In the genomic region with DNA sequence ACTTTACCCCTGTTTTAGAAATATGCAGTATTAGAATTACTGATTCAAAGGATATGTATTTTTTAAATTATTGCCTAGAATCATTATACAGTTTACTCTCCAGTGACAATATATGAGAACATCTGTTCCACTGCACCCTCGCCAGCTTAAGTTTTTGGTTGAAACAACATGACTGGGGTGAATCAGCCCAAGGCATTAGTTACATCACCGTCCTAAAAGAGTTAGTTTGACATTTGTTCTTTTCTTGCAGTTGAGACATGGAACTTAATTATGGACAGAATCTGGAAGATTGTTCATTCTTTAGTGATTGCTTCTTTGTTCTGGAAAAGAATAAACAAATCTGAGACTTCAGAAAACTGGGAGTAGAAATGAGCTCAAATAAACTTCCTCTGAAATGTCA, we compare ENCODE assay signal across 26 cellular contexts.
DNase-seq lines count a peak whose midpoint lies in the region; ATAC-seq and TF ChIP-seq lines count a peak whose summit lies in the region.
"Had no signal": no experiment of that assay in that cellular context is flagged by ENCODE, and none has a peak within 500 bp of the region (broad histone marks: within the 10 kb centered on the region; RNA-seq: fewer than 3 reads in every experiment).

No MANE protein-coding gene starts in this region.

- no peak overlapping the region for H2AK9ac ChIP-seq in IMR-90 (replicated peaks; ENCODE audit: low read depth, low read length, poor library complexity)

- H3K56ac ChIP-seq in IMR-90 (ENCODE audit: extremely low read depth, insufficient read depth, low read length): no peak overlapping the region

- H3K23ac ChIP-seq in IMR-90 (ENCODE audit: low read depth, low read length) (no peak overlapping the region), mesenchymal stem cell (ENCODE audit: low read length in 2 of 2) (no peak overlapping the region)

- no peak overlapping the region for H2BK12ac ChIP-seq in mesenchymal stem cell (ENCODE audit: low read length in 2 of 2)

- no peak overlapping the region for H4K8ac ChIP-seq in IMR-90 (ENCODE audit: low read depth in 2 of 2, low read length in 2 of 2)
- no peak overlapping the region for H4K8ac ChIP-seq in mesenchymal stem cell (ENCODE audit: low read length)

- H2BK5ac ChIP-seq in IMR-90 (ENCODE audit: low read depth, low read length, poor library complexity, severe bottlenecking) (no peak overlapping the region), mesenchymal stem cell (ENCODE audit: low read depth, low read length, poor library complexity, severe bottlenecking) (no peak overlapping the region)

- no TSS peak for BruUV-seq in IMR-90 (replicated peaks; lab: Mats Ljungman, UMichigan)

- H3K18ac ChIP-seq in IMR-90 (ENCODE audit: low read depth, low read length) (no peak overlapping the region), mesenchymal stem cell (ENCODE audit: low read depth in 1 of 2, low read length in 2 of 2) (no peak overlapping the region)

- H3K9me3 ChIP-seq in IMR-90 (ENCODE audit: control insufficient read depth, insufficient read depth, low read length) (no peaks in the 10 kb centered on the region), mesenchymal stem cell (ENCODE audit: control insufficient read depth, low read length) (no peaks in the 10 kb centered on the region)
- H3K9me3 ChIP-seq: A549, Peyer's patch had no signal

- H4K20me1 ChIP-seq in IMR-90 (ENCODE audit: insufficient read depth, low read length): no peaks in the 10 kb centered on the region

- H3K4me2 ChIP-seq in IMR-90 (ENCODE audit: low read depth, low read length) (no peak overlapping the region), mesenchymal stem cell (ENCODE audit: low read length, poor library complexity, severe bottlenecking) (no peak overlapping the region)

- H3K27me3 ChIP-seq in IMR-90 (ENCODE audit: control insufficient read depth, insufficient read depth, low read length) (no peaks in the 10 kb centered on the region), mesenchymal stem cell (ENCODE audit: control insufficient read depth in 1 of 2, insufficient read depth in 1 of 2, low read length in 2 of 2) (no peaks in the 10 kb centered on the region)
- H3K27me3 ChIP-seq: Peyer's patch had no signal

- no peak overlapping the region for H3K4me3 ChIP-seq in IMR-90 (ENCODE audit: insufficient read depth, low read depth, low read length)
- H3K4me3 ChIP-seq in epithelial cell of proximal tubule (ENCODE audit: low read depth, low read length): no peak overlapping the region
- no peak overlapping the region for H3K4me3 ChIP-seq in mesenchymal stem cell (ENCODE audit: insufficient read depth in 1 of 2, low read depth in 1 of 2, low read length in 2 of 2)
- H3K4me3 ChIP-seq: A549, Peyer's patch had no signal

- H2BK20ac ChIP-seq in IMR-90 (ENCODE audit: low read depth, low read length): no peak overlapping the region

- H4K5ac ChIP-seq in IMR-90 (ENCODE audit: low read depth, low read length): no peak overlapping the region

- no peak overlapping the region for H2AFZ ChIP-seq in IMR-90 (replicated peaks; ENCODE audit: low read length, poor library complexity)
- H2AFZ ChIP-seq in mesenchymal stem cell (ENCODE audit: low read depth, low read length): no peak overlapping the region

- intact Hi-C loops in IMR-90 (cut with micrococcal nuclease): no loop called here

- no peak overlapping the region for H2AK5ac ChIP-seq in IMR-90 (ENCODE audit: low read depth, low read length)
- H2AK5ac ChIP-seq in mesenchymal stem cell (ENCODE audit: low read length, severe bottlenecking): no peak overlapping the region

- H3K4ac ChIP-seq in IMR-90 (ENCODE audit: low read depth, low read length) (no peak overlapping the region), mesenchymal stem cell (ENCODE audit: low read depth in 1 of 2, low read length in 2 of 2) (no peak overlapping the region)

- dilution Hi-C loops in IMR-90 (cut with HindIII; ENCODE audit: low sequenced_read_pairs, unreplicated experiment): no loop called here

- in situ Hi-C loops in IMR-90 (cut with MboI; ENCODE audit: low sequenced_read_pairs): no loop called here

- POLR2A ChIA-PET in IMR-90 (lab: Charles Lee; ENCODE audit: unreplicated experiment): no interaction called here

- DNase-seq in AG08396 (ENCODE audit: low spot score): peak; percentile 3
- DNase-seq in IMR-90: peak; percentile 59
- DNase-seq in epithelial cell of proximal tubule (ENCODE audit: low read depth): peak; percentile 70
- peak; percentile 1 for DNase-seq in mesenchymal stem cell
- no peak for DNase-seq in activated CD8-positive, alpha-beta memory T cell treated with anti-CD3 and anti-CD28 coated beads, Interleukin-2, amount 50 U/mL, for 48 hours
- no peak for DNase-seq in NCI-H2107 treated with DMSO at 0.1 percent for 48 hours (lab: John Stamatoyannopoulos, UW; ENCODE audit: unreplicated experiment)
- DNase-seq: activated CD4-positive, alpha-beta T cell treated with anti-CD3 and anti-CD28 coated beads, Interleukin-2, amount 10 ng/mL, durations not matched to agents 24 days and 14 days; activated naive CD8-positive, alpha-beta T cell treated with anti-CD3 and anti-CD28 coated beads, Interleukin-2, amount 50 U/mL, for 24 hours; activated T-cell treated with anti-CD3 and anti-CD28 coated beads, Interleukin-2, amount 50 U/mL, for 24 hours; Calu3; erythroblast; KBM-7; midbrain; MM.1S; NCI-H1417; NCI-H2029 treated with DMSO at 0.1 percent for 48 hours; NCI-H2227 treated with DMSO at 0.1 percent for 48 hours; Peyer's patch; retina; SHP77 treated with DMSO at 0.1 percent for 48 hours; stimulated activated CD4-positive, alpha-beta T cell treated with anti-CD3 and anti-CD28 coated beads, Interleukin-2, amount 100 ng/mL, for 24 hours; trophoblast cell had no signal

- H3K9ac ChIP-seq in IMR-90 (ENCODE audit: low read depth, low read length) (no peak overlapping the region), mesenchymal stem cell (ENCODE audit: low read length) (no peak overlapping the region)

- WGBS in IMR-90 (ENCODE audit: extremely low coverage in 2 of 2, insufficient read length in 1 of 2), 2 experiments: no CpG with 5 or more reads among the region's 2 CpGs
- WGBS in mesenchymal stem cell: 80% methylated on average over 2 of the region's 2 CpGs

- no peak overlapping the region for H2BK120ac ChIP-seq in IMR-90 (ENCODE audit: low read depth, low read length)
- H2BK120ac ChIP-seq in mesenchymal stem cell (ENCODE audit: low read depth, low read length): no peak overlapping the region

- H3K4me1 ChIP-seq in IMR-90 (ENCODE audit: control insufficient read depth, insufficient read depth, low read length) (no peaks in the 10 kb centered on the region), mesenchymal stem cell (ENCODE audit: control insufficient read depth, insufficient read depth, low read depth, low read length) (no peaks in the 10 kb centered on the region)
- H3K4me1 ChIP-seq: A549, Peyer's patch had no signal

- H3K14ac ChIP-seq in IMR-90 (replicated peaks; ENCODE audit: low read depth, low read length): no peak overlapping the region
- no peak overlapping the region for H3K14ac ChIP-seq in mesenchymal stem cell (ENCODE audit: low read length in 2 of 2)

- H3K27ac ChIP-seq in IMR-90 (ENCODE audit: insufficient read depth, low read length): no peak overlapping the region
- H3K27ac ChIP-seq in mesenchymal stem cell (ENCODE audit: low read length, poor library complexity, severe bottlenecking): no peak overlapping the region
- H3K27ac ChIP-seq: A549, Peyer's patch had no signal

- H4K91ac ChIP-seq in IMR-90 (ENCODE audit: insufficient read depth, low read depth, low read length) (no peak overlapping the region), mesenchymal stem cell (ENCODE audit: low read length) (no peak overlapping the region)

- H3K9me1 ChIP-seq in IMR-90 (ENCODE audit: insufficient read depth, low read length): no peaks in the 10 kb centered on the region

- no peak for TF ChIP-seq POLR2A in IMR-90 (IDR thresholded peaks at IDR 0.05; ENCODE audit: low read depth, low read length)

- no peak for TF ChIP-seq RAD21 in IMR-90 (IDR thresholded peaks at IDR 0.05; ENCODE audit: low read length)

- no peaks in the 10 kb centered on the region; a peak in 1 of 4 replicates for H3K79me1 ChIP-seq in IMR-90 (ENCODE audit: low read depth in 1 of 2, low read length in 2 of 2)
- no peaks in the 10 kb centered on the region for H3K79me1 ChIP-seq in mesenchymal stem cell (replicated peaks; ENCODE audit: low read length, poor library complexity, severe bottlenecking)

- H2BK15ac ChIP-seq in IMR-90 (ENCODE audit: low read depth, low read length) (no peak overlapping the region), mesenchymal stem cell (ENCODE audit: low read depth, poor library complexity, severe bottlenecking) (no peak overlapping the region)

- CTCF ChIA-PET in IMR-90 (lab: Yijun Ruan, JAX): no interaction called here

- TF ChIP-seq CTCF in IMR-90 (conservative IDR thresholded peaks at IDR 0.05; ENCODE audit: low read depth, low read length): no peak
- TF ChIP-seq CTCF in epithelial cell of proximal tubule (conservative IDR thresholded peaks at IDR 0.05; ENCODE audit: low read depth, low read length): no peak

- H3K36me3 ChIP-seq in IMR-90 (ENCODE audit: control insufficient read depth, insufficient read depth, low read length): no peaks in the 10 kb centered on the region
- no peaks in the 10 kb centered on the region for H3K36me3 ChIP-seq in mesenchymal stem cell (ENCODE audit: control insufficient read depth in 1 of 2, insufficient read depth in 2 of 2, low read depth in 1 of 2, low read length in 2 of 2)
- H3K36me3 ChIP-seq: Peyer's patch had no signal

- ATAC-seq in IMR-90 (ENCODE audit: low read depth): peak; percentile 72
- no peak for ATAC-seq in HG02763 (IDR thresholded peaks at IDR 0.05; ENCODE audit: unreplicated experiment)
- no peak for ATAC-seq in GM18519 (IDR thresholded peaks at IDR 0.05; ENCODE audit: low FRiP score, unreplicated experiment)
- ATAC-seq: A549; activated naive CD8-positive, alpha-beta T cell treated with anti-CD3 and anti-CD28 coated beads, Interleukin-2, amount 50 U/mL, for 24 hours; natural killer cell treated with Interleukin-12 subunit alpha and Interleukin-12 subunit beta and Interleukin-15 and Interleukin-18, amount 100 ng/mL, for 72 hours had no signal

TF ChIP-seq in IMR-90, 13 proteins besides CTCF, POLR2A, EP300 and RAD21 (continues in another document):
- no peak for TF ChIP-seq SMC3 (IDR thresholded peaks at IDR 0.05; ENCODE audit: low read depth, low read length)
- TF ChIP-seq CHD1 (IDR thresholded peaks at IDR 0.05; ENCODE audit: low read depth, low read length): no peak
- TF ChIP-seq RCOR1 (IDR thresholded peaks at IDR 0.05; ENCODE audit: insufficient replicate concordance, low read length): no peak
- no peak for TF ChIP-seq MAFK (IDR thresholded peaks at IDR 0.05; ENCODE audit: low read depth, low read length)
- no peak for TF ChIP-seq MXI1 (IDR thresholded peaks at IDR 0.05; ENCODE audit: borderline replicate concordance, low read depth, low read length)

Comparison
In these comparisons a context has a peak if more than half of its experiments do, and no peak if none do; other contexts are left out.
1. DNase-seq: peak in AG08396 (single experiment), IMR-90 (single experiment), epithelial cell of proximal tubule (single experiment) and mesenchymal stem cell (single experiment); none in activated CD8-positive, alpha-beta memory T cell treated with anti-CD3 and anti-CD28 coated beads, Interleukin-2, amount 50 U/mL, for 48 hours (single experiment) and NCI-H2107 treated with DMSO at 0.1 percent for 48 hours (single experiment).